In the genomic region with DNA sequence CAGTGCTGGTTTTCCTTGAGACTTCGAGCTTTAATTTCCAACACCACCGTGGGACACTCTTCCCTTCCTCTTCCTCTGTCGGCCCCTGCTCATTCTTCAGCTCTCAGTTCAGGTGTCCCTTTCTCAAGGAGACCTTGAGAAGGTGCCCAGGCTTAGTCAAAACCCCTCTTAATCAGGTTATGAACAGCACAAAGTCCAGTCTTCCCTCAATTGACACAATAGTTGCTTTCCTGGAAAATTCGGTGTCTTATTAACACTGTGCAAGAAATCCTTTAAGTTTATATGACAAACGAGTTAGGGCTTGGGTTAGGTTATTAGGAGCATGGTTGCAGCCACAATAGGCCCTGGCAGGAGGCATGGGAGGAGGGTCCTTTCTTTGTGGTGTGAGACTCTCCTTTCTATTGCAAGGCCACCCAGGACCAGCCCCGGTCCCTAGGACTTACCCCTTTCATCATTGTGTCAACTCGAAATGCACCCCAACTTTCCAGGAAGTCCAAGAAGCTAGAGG, we compare ENCODE assay signal across 12 cellular contexts. TPM values are rescaled to one million over a fixed set of nuclear protein-coding genes. Genes with fewer than 3 reads are reported as not detected.
DNase-seq lines count a peak whose midpoint lies in the region; ATAC-seq and TF ChIP-seq lines count a peak whose summit lies in the region.
"Had no signal": no experiment of that assay in that cellular context is flagged by ENCODE, and none has a peak within 500 bp of the region (broad histone marks: within the 10 kb centered on the region; RNA-seq: fewer than 3 reads in every experiment).

No MANE protein-coding gene starts in this region.

- peaks cover 44% of the 10 kb centered on the region for H3K4me1 Mint-ChIP-seq in CD4-positive, alpha-beta T cell (ENCODE audit: low read depth)
- H3K4me1 Mint-ChIP-seq in T-cell: peaks cover 40 to 42% (median 42%) of the 10 kb centered on the region in 3 donors
- peaks cover 37% of the 10 kb centered on the region for H3K4me1 Mint-ChIP-seq in activated CD4-positive, alpha-beta memory T cell treated with anti-CD3 and anti-CD28 coated beads for 36 hours (ENCODE audit: low read depth)
- H3K4me1 Mint-ChIP-seq in activated T-cell treated with anti-CD3 and anti-CD28 coated beads, Interleukin-2, amount 50 U/mL, for 24 hours (ENCODE audit: low read depth): peaks cover 42% of the 10 kb centered on the region

- no peaks in the 10 kb centered on the region for H3K9me3 ChIP-seq in CD4-positive, alpha-beta T cell (ENCODE audit: control insufficient read depth, low read length)
- H3K9me3 ChIP-seq: prostate gland had no signal

- no peak overlapping the region for H3K27ac ChIP-seq in CD4-positive, alpha-beta T cell (ENCODE audit: low read depth, low read length)
- H3K27ac ChIP-seq in layer of hippocampus (ENCODE audit: low read depth, low read length): peak overlapping the region; percentile 39
- H3K27ac ChIP-seq: prostate gland had no signal

- H3K36me3 Mint-ChIP-seq in CD4-positive, alpha-beta T cell (ENCODE audit: low read depth): peaks cover 26% of the 10 kb centered on the region
- peaks cover 12% of the 10 kb centered on the region for H3K36me3 Mint-ChIP-seq in T-cell
- peaks cover 8% of the 10 kb centered on the region for H3K36me3 Mint-ChIP-seq in activated CD4-positive, alpha-beta memory T cell treated with anti-CD3 and anti-CD28 coated beads for 36 hours
- H3K36me3 Mint-ChIP-seq in activated T-cell treated with anti-CD3 and anti-CD28 coated beads, Interleukin-2, amount 50 U/mL, for 24 hours (ENCODE audit: low read depth): peaks cover 30% of the 10 kb centered on the region

- peaks cover 10% of the 10 kb centered on the region for H3K27me3 Mint-ChIP-seq in CD4-positive, alpha-beta T cell
- peaks cover 10 to 18% of the 10 kb centered on the region in 2 donors for H3K27me3 Mint-ChIP-seq in T-cell
- H3K27me3 Mint-ChIP-seq in activated CD4-positive, alpha-beta memory T cell treated with anti-CD3 and anti-CD28 coated beads for 36 hours: peaks cover 6% of the 10 kb centered on the region
- H3K27me3 Mint-ChIP-seq in activated T-cell treated with anti-CD3 and anti-CD28 coated beads, Interleukin-2, amount 50 U/mL, for 24 hours: peaks cover 9% of the 10 kb centered on the region

- H3K27me3 ChIP-seq in CD4-positive, alpha-beta T cell (ENCODE audit: control insufficient read depth, insufficient read depth, low read length): no peaks in the 10 kb centered on the region
- H3K27me3 ChIP-seq in layer of hippocampus (ENCODE audit: control insufficient read depth, insufficient read depth, low read length): no peaks in the 10 kb centered on the region

- CTCF ChIA-PET in CD4-positive, alpha-beta T cell (lab: Charles Lee): interaction anchor here (0.9 to 1.2 kb wide), 2 partner anchors 309 to 343 kb away, joined by 3 to 4 read pairs; no protein-coding TSS in a partner anchor
- CTCF ChIA-PET in T-cell (lab: Charles Lee): interaction anchor here (0.6 to 2.7 kb wide), 5 partner anchors 35 to 898 kb away, joined by 3 to 19 read pairs (median 4); no protein-coding TSS in a partner anchor
- CTCF ChIA-PET in activated CD4-positive, alpha-beta memory T cell treated with anti-CD3 and anti-CD28 coated beads for 36 hours (lab: Charles Lee): interaction anchor here (0.6 to 3.6 kb wide), 14 partner anchors 13 to 309 kb away, joined by 3 to 25 read pairs (median 8); a partner anchor contains a TSS

- no peaks in the 10 kb centered on the region for H3K9me3 Mint-ChIP-seq in CD4-positive, alpha-beta T cell
- H3K9me3 Mint-ChIP-seq in T-cell: no peaks in the 10 kb centered on the region
- no peaks in the 10 kb centered on the region for H3K9me3 Mint-ChIP-seq in activated CD4-positive, alpha-beta memory T cell treated with anti-CD3 and anti-CD28 coated beads for 36 hours
- H3K9me3 Mint-ChIP-seq in activated T-cell treated with anti-CD3 and anti-CD28 coated beads, Interleukin-2, amount 50 U/mL, for 24 hours: no peaks in the 10 kb centered on the region

- TF ChIP-seq CTCF in CD4-positive, alpha-beta T cell (IDR thresholded peaks at IDR 0.05): no peak

- ATAC-seq in CD4-positive, alpha-beta T cell (ENCODE audit: poor library complexity): no peak
- ATAC-seq in T-cell (replicated peaks in 1 of 4): no peak

- POLR2A ChIA-PET in CD4-positive, alpha-beta T cell (lab: Charles Lee): interaction anchor here (1.1 kb wide), 1 partner anchor 349 kb away, joined by 5 read pairs; a partner anchor contains a TSS
- POLR2A ChIA-PET in T-cell (lab: Charles Lee): no interaction called here
- POLR2A ChIA-PET in activated CD4-positive, alpha-beta memory T cell treated with anti-CD3 and anti-CD28 coated beads for 36 hours (lab: Charles Lee): interaction anchor here (1.5 kb wide), 1 partner anchor 76 kb away, joined by 4 read pairs; no protein-coding TSS in a partner anchor

- DNase-seq in CD4-positive, alpha-beta T cell: no peak
- no peak for DNase-seq in T-cell
- peak; percentile 3 for DNase-seq in pons (ENCODE audit: low spot score)
- DNase-seq in DMS79 (lab: John Stamatoyannopoulos, UW): no peak
- no peak for DNase-seq in glomerular visceral epithelial cell (ENCODE audit: extremely low spot score)
- DNase-seq in activated CD4-positive, alpha-beta memory T cell treated with anti-CD3 and anti-CD28 coated beads for 36 hours: no peak
- DNase-seq in activated T-cell treated with anti-CD3 and anti-CD28 coated beads, Interleukin-2, amount 50 U/mL, for 24 hours: no peak
- DNase-seq: NCI-H1092, NCI-H226 had no signal

- peak overlapping the region; percentile 68 for H3K27ac Mint-ChIP-seq in CD4-positive, alpha-beta T cell
- H3K27ac Mint-ChIP-seq in T-cell: no peak overlapping the region
- H3K27ac Mint-ChIP-seq in activated CD4-positive, alpha-beta memory T cell treated with anti-CD3 and anti-CD28 coated beads for 36 hours: no peak overlapping the region
- H3K27ac Mint-ChIP-seq in activated T-cell treated with anti-CD3 and anti-CD28 coated beads, Interleukin-2, amount 50 U/mL, for 24 hours: no peak overlapping the region

- peak overlapping the region; percentile 88 for H3K4me3 Mint-ChIP-seq in CD4-positive, alpha-beta T cell
- H3K4me3 Mint-ChIP-seq in T-cell: peak overlapping the region in 2 of 3 donors; percentile 50 to 72
- no peak overlapping the region for H3K4me3 Mint-ChIP-seq in activated CD4-positive, alpha-beta memory T cell treated with anti-CD3 and anti-CD28 coated beads for 36 hours
- H3K4me3 Mint-ChIP-seq in activated T-cell treated with anti-CD3 and anti-CD28 coated beads, Interleukin-2, amount 50 U/mL, for 24 hours: no peak overlapping the region

- intact Hi-C loops in CD4-positive, alpha-beta T cell (cut with DNase I, micrococcal nuclease): loop anchor here in 1 of 2 experiments (5.0 to 10.0 kb wide), 2 partner anchors 633 to 1004 kb away; a partner anchor contains a TSS
- intact Hi-C loops in activated CD4-positive, alpha-beta memory T cell treated with anti-CD3 and anti-CD28 coated beads for 36 hours (cut with micrococcal nuclease): loop anchor here (5.0 kb wide), 2 partner anchors 189 to 309 kb away; a partner anchor contains a TSS

RNA-seq across cellular contexts. Expression of a gene that starts 1.5 kb away (rescaled TPM):
- 10 to 100 TPM; 53.2 to 53.4 TPM for total RNA-seq in CD4-positive, alpha-beta T cell
- 10 to 100 TPM; 56.7 to 68.7 (median 65.8) TPM for total RNA-seq in T-cell
- 10 to 100 TPM; 81.8 to 83.1 TPM for total RNA-seq in activated CD4-positive, alpha-beta memory T cell treated with anti-CD3 and anti-CD28 coated beads for 36 hours

RNA-seq across cellular contexts. Expression of a gene that starts 23.0 kb away (rescaled TPM):
- total RNA-seq in CD4-positive, alpha-beta T cell: under 1 TPM; 0.20 to 0.49 TPM
- under 1 TPM in 2 of 5 donors, not detected in 3; 0.09 to 0.58 TPM for total RNA-seq in T-cell
- total RNA-seq in activated CD4-positive, alpha-beta memory T cell treated with anti-CD3 and anti-CD28 coated beads for 36 hours: not detected
- total RNA-seq: SK-MEL-5 had no signal

Comparison
In these comparisons a context has a peak if more than half of its experiments do, and no peak if none do; other contexts are left out.
1. H3K4me3 Mint-ChIP-seq: peak in CD4-positive, alpha-beta T cell (single experiment) and T-cell (2 of 3); none in activated CD4-positive, alpha-beta memory T cell treated with anti-CD3 and anti-CD28 coated beads for 36 hours (single experiment) and activated T-cell treated with anti-CD3 and anti-CD28 coated beads, Interleukin-2, amount 50 U/mL, for 24 hours (single experiment).
2. POLR2A ChIA-PET loops: an anchor here in CD4-positive, alpha-beta T cell (1.1 kb wide) and activated CD4-positive, alpha-beta memory T cell treated with anti-CD3 and anti-CD28 coated beads for 36 hours (1.5 kb wide); none called in T-cell.